In genomic region chr7:99220388-99220787, GRCh38 we compare ENCODE assay signal across 20 cellular contexts. TPM values are rescaled to one million over a fixed set of nuclear protein-coding genes. Genes with fewer than 3 reads are reported as not detected.
"Had no signal": no experiment of that assay in that cellular context is flagged by ENCODE, and none has a peak within 500 bp of the region (broad histone marks: within the 10 kb centered on the region; RNA-seq: fewer than 3 reads in every experiment).

No MANE protein-coding gene starts in this region.

RNA-seq across cellular contexts. Expression of gene KPNA7, which starts 12.5 kb away (rescaled TPM):
- total RNA-seq: myocyte; natural killer cell treated with Interleukin-12 subunit alpha and Interleukin-12 subunit beta and Interleukin-15 and Interleukin-18, amount 100 ng/mL, for 72 hours; omental fat pad; osteocyte; psoas muscle; renal cortical epithelial cell; right cardiac atrium; smooth muscle cell; subcutaneous adipose tissue; temporal lobe; thoracic aorta; thyroid gland; urinary bladder; uterus had no signal
- polyA plus RNA-seq: naive thymus-derived CD8-positive, alpha-beta T cell; neural cell; psoas muscle; right cardiac atrium; smooth muscle cell had no signal

RNA-seq across cellular contexts. Expression of gene MYH16, which starts 52.3 kb away (rescaled TPM):
- total RNA-seq: myocyte; naive thymus-derived CD8-positive, alpha-beta T cell; natural killer cell treated with Interleukin-12 subunit alpha and Interleukin-12 subunit beta and Interleukin-15 and Interleukin-18, amount 100 ng/mL, for 72 hours; omental fat pad; osteocyte; progenitor cell of endocrine pancreas; psoas muscle; right cardiac atrium; right lobe of liver; smooth muscle cell; subcutaneous adipose tissue; temporal lobe; thoracic aorta; thyroid gland; tibial nerve; upper lobe of right lung; urinary bladder; uterus had no signal
- polyA plus RNA-seq: naive thymus-derived CD8-positive, alpha-beta T cell; neural cell; psoas muscle; right cardiac atrium; smooth muscle cell; urinary bladder had no signal
